8 cellular contexts compared by ENCODE assay signal in genomic region chr1:109546311-109547109, GRCh38. TPM values are rescaled to one million over a fixed set of nuclear protein-coding genes. Genes with fewer than 3 reads are reported as not detected.
DNase-seq lines count a peak whose midpoint lies in the region; ATAC-seq and TF ChIP-seq lines count a peak whose summit lies in the region.

No MANE protein-coding gene starts in this region.

- H3K4me1 Mint-ChIP-seq in CD8-positive, alpha-beta memory T cell: peaks cover 47 to 53% (median 50%) of the 10 kb centered on the region in 3 donors

- peak overlapping the region; percentile 88 to 100 (median 98) for H3K4me3 Mint-ChIP-seq in CD8-positive, alpha-beta memory T cell

- TF ChIP-seq RAD21 in SK-N-SH (IDR thresholded peaks at IDR 0.05; ENCODE audit: low read length): peak; percentile 99

- H2AFZ ChIP-seq in SK-N-SH (ENCODE audit: low read depth): peak overlapping the region; percentile 71

- peak overlapping the region; percentile 98 for H3K27ac ChIP-seq in CD8-positive, alpha-beta memory T cell (ENCODE audit: low read depth, low read length)
- peak overlapping the region; percentile 88 to 93 for H3K27ac ChIP-seq in SK-N-SH (ENCODE audit: low read depth in 2 of 2, low read length in 1 of 2)

- 25% methylated on average over 5 of the region's 5 CpGs for WGBS in SK-N-SH (ENCODE audit: low lambda C conversion rate)

- no peaks in the 10 kb centered on the region for H3K27me3 Mint-ChIP-seq in CD8-positive, alpha-beta memory T cell

- H3K9me3 Mint-ChIP-seq in CD8-positive, alpha-beta memory T cell: no peaks in the 10 kb centered on the region
- no peaks in the 10 kb centered on the region for H3K9me3 Mint-ChIP-seq in activated naive CD4-positive, alpha-beta T cell treated with anti-CD3 and anti-CD28 coated beads, Interleukin-2, amount 50 U/mL, for 72 hours

- TF ChIP-seq EP300 in SK-N-SH (IDR thresholded peaks at IDR 0.05; ENCODE audit: borderline replicate concordance in 1 of 2, low read depth in 1 of 2, low read length in 1 of 2): no peak

- TF ChIP-seq CTCF in SK-N-SH (IDR thresholded peaks at IDR 0.05): peak; percentile 89

- peak; percentile 45 for ATAC-seq in GM21825 (IDR thresholded peaks at IDR 0.05; ENCODE audit: unreplicated experiment)
- peak; percentile 50 to 55 for ATAC-seq in activated naive CD4-positive, alpha-beta T cell treated with anti-CD3 and anti-CD28 coated beads, Interleukin-2, amount 50 U/mL, for 72 hours

- peaks cover 26% of the 10 kb centered on the region for H4K20me1 ChIP-seq in SK-N-SH (ENCODE audit: insufficient read depth)

- H3K36me3 ChIP-seq in CD8-positive, alpha-beta memory T cell (ENCODE audit: insufficient read depth, low read length): no peaks in the 10 kb centered on the region
- H3K36me3 ChIP-seq in SK-N-SH (replicated peaks in 1 of 2; ENCODE audit: control insufficient read depth in 1 of 2, insufficient read depth in 2 of 2, low read length in 1 of 2): peaks cover 0 to under 1% of the 10 kb centered on the region in 2 experiments

- CTCF ChIA-PET in CD8-positive, alpha-beta memory T cell (lab: Charles Lee): interaction anchor here (0.6 to 26.1 kb wide), 25 partner anchors 13 to 792 kb away, joined by 3 to 1339 read pairs (median 5); partner anchors contain the start of genes AHCYL1, AMIGO1, AMPD2 and ATXN7L2
- CTCF ChIA-PET in SK-N-SH (lab: Yijun Ruan, JAX): interaction anchor here (0.6 to 26.3 kb wide), 45 partner anchors 9 to 465 kb away, joined by 3 to 1710 read pairs (median 5); partner anchors contain the start of genes AHCYL1, AMIGO1, AMPD2 and ATXN7L2

- H3K27ac Mint-ChIP-seq in CD8-positive, alpha-beta memory T cell: peak overlapping the region; percentile 95 to 100 (median 99)
- H3K27ac Mint-ChIP-seq in activated naive CD4-positive, alpha-beta T cell treated with anti-CD3 and anti-CD28 coated beads, Interleukin-2, amount 50 U/mL, for 72 hours: peak overlapping the region; percentile 69 to 95

- H3K9me2 ChIP-seq in SK-N-SH: no peaks in the 10 kb centered on the region

- H3K4me1 ChIP-seq in CD8-positive, alpha-beta memory T cell (ENCODE audit: insufficient read depth, low read length): peaks cover 37% of the 10 kb centered on the region
- H3K4me1 ChIP-seq in SK-N-SH (ENCODE audit: control insufficient read depth in 1 of 2, insufficient read depth in 2 of 2, low read depth in 1 of 2, low read length in 1 of 2): peaks cover 0 to 20% of the 10 kb centered on the region in 2 experiments; a peak in 2 of 4 replicates

- no peaks in the 10 kb centered on the region for H3K27me3 ChIP-seq in CD8-positive, alpha-beta memory T cell (ENCODE audit: insufficient read depth, low read length, poor library complexity, severe bottlenecking)
- no peaks in the 10 kb centered on the region for H3K27me3 ChIP-seq in SK-N-SH (ENCODE audit: insufficient read depth)

- H3K4me3 ChIP-seq in CD8-positive, alpha-beta memory T cell (ENCODE audit: low read length): peak overlapping the region; percentile 97
- H3K4me3 ChIP-seq in SK-N-SH (ENCODE audit: low read depth in 2 of 2, low read length in 1 of 2): peak overlapping the region; percentile 80 to 88

- POLR2A ChIA-PET in CD8-positive, alpha-beta memory T cell (lab: Charles Lee): interaction anchor here (0.6 to 1.7 kb wide), 6 partner anchors 14 to 439 kb away, joined by 3 to 8 read pairs (median 5); partner anchors contain the start of gene AHCYL1
- POLR2A ChIA-PET in SK-N-SH (lab: Yijun Ruan, JAX): interaction anchor here (0.7 to 2.6 kb wide), 5 partner anchors 74 to 438 kb away, joined by 3 to 17 read pairs (median 3); partner anchors contain the start of gene AHCYL1

- peak overlapping the region; percentile 80 for H3K4me2 ChIP-seq in SK-N-SH

- peak overlapping the region; percentile 93 for H3K9ac ChIP-seq in SK-N-SH

- H3K36me3 Mint-ChIP-seq in CD8-positive, alpha-beta memory T cell: peaks cover 0 to 16% (median 0%) of the 10 kb centered on the region in 3 donors
- H3K36me3 Mint-ChIP-seq in activated naive CD4-positive, alpha-beta T cell treated with anti-CD3 and anti-CD28 coated beads, Interleukin-2, amount 50 U/mL, for 72 hours: peaks cover 12 to 21% of the 10 kb centered on the region in 2 donors

- H3K79me2 ChIP-seq in SK-N-SH (ENCODE audit: insufficient read depth): peaks cover 45% of the 10 kb centered on the region

- H3K9me3 ChIP-seq in CD8-positive, alpha-beta memory T cell (ENCODE audit: low read length): no peaks in the 10 kb centered on the region
- no peaks in the 10 kb centered on the region for H3K9me3 ChIP-seq in SK-N-SH

- DNase-seq in CD8-positive, alpha-beta memory T cell: peak; percentile 81 to 92 (median 84)
- DNase-seq in NAMALWA (ENCODE audit: low spot score) (peak; percentile 95), SK-N-SH (peak; percentile 94), glomerular endothelial cell (ENCODE audit: extremely low read depth, low read depth, low spot score) (peak; percentile 80), occipital lobe (lab: John Stamatoyannopoulos, UW) (peak; percentile 59), superior temporal gyrus (ENCODE audit: extremely low spot score) (peak; percentile 98)
- DNase-seq in activated naive CD4-positive, alpha-beta T cell treated with anti-CD3 and anti-CD28 coated beads, Interleukin-2, amount 50 U/mL, for 72 hours (ENCODE audit: low spot score in 2 of 2): peak; percentile 74 to 90

- H3F3A ChIP-seq in SK-N-SH (replicated peaks; ENCODE audit: insufficient read depth): peaks cover 4% of the 10 kb centered on the region

TF ChIP-seq in SK-N-SH, 30 proteins besides CTCF, POLR2A, EP300 and RAD21:
- TF ChIP-seq RCOR1 (IDR thresholded peaks at IDR 0.05; ENCODE audit: low read length): peak; percentile 39; the same call in 1 of the 2 replicates
- 0 out of 2 replicates have a peak, but pooled peaks have one; percentile 54 for TF ChIP-seq MXI1 (IDR thresholded peaks at IDR 0.05; ENCODE audit: low read depth, low read length)
- TF ChIP-seq YY1 (IDR thresholded peaks at IDR 0.05; ENCODE audit: low read depth): peak; percentile 92
- TF ChIP-seq CHD2 (IDR thresholded peaks at IDR 0.05; ENCODE audit: low read length, partially characterized antibody): peak; percentile 21
- TF ChIP-seq JUND (IDR thresholded peaks at IDR 0.05): no peak
- TF ChIP-seq GABPA (IDR thresholded peaks at IDR 0.05; ENCODE audit: low read depth): no peak
- no peak for TF ChIP-seq ELF1 (IDR thresholded peaks at IDR 0.05)
- TF ChIP-seq POLR2AphosphoS5 (IDR thresholded peaks at IDR 0.05; ENCODE audit: low read depth, low read length): peak; percentile 50; the same call in 1 of the 2 replicates
- no peak for TF ChIP-seq RFX5 (IDR thresholded peaks at IDR 0.05; ENCODE audit: low read length)
- TF ChIP-seq SMC3 (IDR thresholded peaks at IDR 0.05; ENCODE audit: low read depth, low read length): peak; percentile 94
TF ChIP-seq in SK-N-SH: peak in this region for 6.

RNA-seq across cellular contexts. Expression of gene GNAI3, which starts 1.9 kb away (rescaled TPM):
- 1 to 10 TPM; 9.8 to 9.9 TPM for total RNA-seq in CD8-positive, alpha-beta memory T cell
- 8.6 TPM for polyA plus RNA-seq in CD8-positive, alpha-beta memory T cell
- polyA plus RNA-seq in SK-N-SH (2012; rRNA removed): 4.0 and 4.8 TPM in 2 replicates
- polyA plus RNA-seq in SK-N-SH (2012; cell fraction: cytosol; rRNA removed): 6.5 and 7.4 TPM in 2 replicates
- 1.5 and 3.3 TPM in 2 replicates for polyA plus RNA-seq in SK-N-SH (2012; cell fraction: nucleus; rRNA removed)
- total RNA-seq in activated naive CD4-positive, alpha-beta T cell treated with anti-CD3 and anti-CD28 coated beads, Interleukin-2, amount 50 U/mL, for 72 hours: 10 to 100 TPM in 1 of 2 donors, 1 to 10 TPM in 1; 8.9 to 10.1 TPM
- total RNA-seq in glomerular endothelial cell: 10.7 and 11.4 TPM in 2 replicates
- total RNA-seq in occipital lobe: 21.7 TPM

RNA-seq across cellular contexts. Expression of gene GPR61, which starts 6.8 kb away (rescaled TPM):
- total RNA-seq in CD8-positive, alpha-beta memory T cell: under 1 TPM in 1 of 2 experiments, not detected in 1; 0.39 TPM
- polyA plus RNA-seq in CD8-positive, alpha-beta memory T cell: not detected
- not detected in 2 replicates for polyA plus RNA-seq in SK-N-SH (2012; rRNA removed)
- not detected in 2 replicates for polyA plus RNA-seq in SK-N-SH (2012; cell fraction: cytosol; rRNA removed)
- polyA plus RNA-seq in SK-N-SH (2012; cell fraction: nucleus; rRNA removed): 0.08 TPM in 1 of 2 replicates, not detected in the other
- under 1 TPM in 1 of 2 donors, not detected in 1; 0.57 TPM for total RNA-seq in activated naive CD4-positive, alpha-beta T cell treated with anti-CD3 and anti-CD28 coated beads, Interleukin-2, amount 50 U/mL, for 72 hours
- not detected in 2 replicates for total RNA-seq in glomerular endothelial cell
- 5.3 TPM for total RNA-seq in occipital lobe

RNA-seq across cellular contexts. Expression of gene AMIGO1, which starts 37.0 kb away (rescaled TPM):
- 1 to 10 TPM; 4.0 to 4.9 TPM for total RNA-seq in CD8-positive, alpha-beta memory T cell
- 20.2 TPM for polyA plus RNA-seq in CD8-positive, alpha-beta memory T cell
- 0.93 and 0.95 TPM in 2 replicates for polyA plus RNA-seq in SK-N-SH (2012; rRNA removed)
- 0.85 and 0.94 TPM in 2 replicates for polyA plus RNA-seq in SK-N-SH (2012; cell fraction: cytosol; rRNA removed)
- polyA plus RNA-seq in SK-N-SH (2012; cell fraction: nucleus; rRNA removed): 0.73 TPM in 2 replicates
- 1 to 10 TPM in 1 of 2 donors, under 1 TPM in 1; 0.97 to 1.3 TPM for total RNA-seq in activated naive CD4-positive, alpha-beta T cell treated with anti-CD3 and anti-CD28 coated beads, Interleukin-2, amount 50 U/mL, for 72 hours
- total RNA-seq in glomerular endothelial cell (0.64 and 0.68 TPM in 2 replicates), occipital lobe (10.3 TPM)

RNA-seq across cellular contexts. Expression of gene CYB561D1, which starts 52.6 kb away (rescaled TPM):
- 10 to 100 TPM in 1 of 2 experiments, 1 to 10 TPM in 1; 9.9 to 10.6 TPM for total RNA-seq in CD8-positive, alpha-beta memory T cell
- 15.4 TPM for polyA plus RNA-seq in CD8-positive, alpha-beta memory T cell
- polyA plus RNA-seq in SK-N-SH (2012; rRNA removed): 5.4 and 8.9 TPM in 2 replicates
- polyA plus RNA-seq in SK-N-SH (2012; cell fraction: cytosol; rRNA removed): 3.5 and 4.9 TPM in 2 replicates
- polyA plus RNA-seq in SK-N-SH (2012; cell fraction: nucleus; rRNA removed): 13.0 and 13.3 TPM in 2 replicates
- total RNA-seq in activated naive CD4-positive, alpha-beta T cell treated with anti-CD3 and anti-CD28 coated beads, Interleukin-2, amount 50 U/mL, for 72 hours: 10 to 100 TPM; 11.3 to 14.9 TPM
- total RNA-seq in glomerular endothelial cell (6.2 and 6.7 TPM in 2 replicates), occipital lobe (6.7 TPM)

Comparison
In these comparisons a context has a peak if more than half of its experiments do, and no peak if none do; other contexts are left out.
1. Peak in every context shown above with its lines: DNase-seq, ATAC-seq, H3K4me3 ChIP-seq and H3K27ac ChIP-seq.